In genomic region chr7:134630890-134631289, GRCh38 we compare ENCODE assay signal across 15 cellular contexts.
"Had no signal": no experiment of that assay in that cellular context is flagged by ENCODE, and none has a peak within 500 bp of the region (broad histone marks: within the 10 kb centered on the region; RNA-seq: fewer than 3 reads in every experiment).

No MANE protein-coding gene starts in this region.

- H3K4me1 Mint-ChIP-seq: WTC11 had no signal

- H3K9me3 ChIP-seq: gastroesophageal sphincter, heart right ventricle, sigmoid colon, spleen, tibial artery had no signal

- H3K4me3 Mint-ChIP-seq: activated CD4-positive, alpha-beta T cell treated with anti-CD3 and anti-CD28 coated beads for 36 hours; effector memory CD8-positive, alpha-beta T cell; natural killer cell treated with Interleukin-12 subunit alpha and Interleukin-12 subunit beta and Interleukin-15 and Interleukin-18, amount 100 ng/mL, for 72 hours; T-helper 2 cell treated with Interferon-gamma antibody and Interleukin-4, amounts not matched to agents 5 μg/mL and 100 μg/mL, for 36 hours; WTC11 had no signal

- H3K36me3 ChIP-seq: gastroesophageal sphincter, heart right ventricle, sigmoid colon, spleen, tibial artery had no signal

- H3K27ac ChIP-seq: gastroesophageal sphincter, heart right ventricle, sigmoid colon, spleen, tibial artery had no signal

- H3K9me3 Mint-ChIP-seq: activated naive CD4-positive, alpha-beta T cell treated with anti-CD3 and anti-CD28 coated beads, Interleukin-2, amount 50 U/mL, for 72 hours; effector memory CD8-positive, alpha-beta T cell; natural killer cell treated with Interleukin-12 subunit alpha and Interleukin-12 subunit beta and Interleukin-15 and Interleukin-18, amount 100 ng/mL, for 72 hours; T-helper 2 cell treated with Interferon-gamma antibody and Interleukin-4, amounts not matched to agents 5 μg/mL and 100 μg/mL, for 36 hours; WTC11 had no signal

- H3K4me3 ChIP-seq: gastroesophageal sphincter, heart right ventricle, sigmoid colon, spleen, tibial artery had no signal

- H3K4me1 ChIP-seq: gastroesophageal sphincter, sigmoid colon, tibial artery had no signal

- H3K27ac Mint-ChIP-seq: activated CD4-positive, alpha-beta T cell treated with anti-CD3 and anti-CD28 coated beads for 36 hours; effector memory CD8-positive, alpha-beta T cell; natural killer cell treated with Interleukin-12 subunit alpha and Interleukin-12 subunit beta and Interleukin-15 and Interleukin-18, amount 100 ng/mL, for 72 hours; T-helper 2 cell treated with Interferon-gamma antibody and Interleukin-4, amounts not matched to agents 5 μg/mL and 100 μg/mL, for 36 hours; WTC11 had no signal

- ATAC-seq: activated CD4-positive, alpha-beta T cell treated with anti-CD3 and anti-CD28 coated beads for 36 hours; effector memory CD8-positive, alpha-beta T cell; gastroesophageal sphincter; heart right ventricle; natural killer cell treated with Interleukin-12 subunit alpha and Interleukin-12 subunit beta and Interleukin-15 and Interleukin-18, amount 100 ng/mL, for 72 hours; WTC11 had no signal

- H3K36me3 Mint-ChIP-seq: activated naive CD4-positive, alpha-beta T cell treated with anti-CD3 and anti-CD28 coated beads, Interleukin-2, amount 50 U/mL, for 72 hours; natural killer cell treated with Interleukin-12 subunit alpha and Interleukin-12 subunit beta and Interleukin-15 and Interleukin-18, amount 100 ng/mL, for 72 hours; WTC11 had no signal

- DNase-seq: activated CD4-positive, alpha-beta T cell treated with anti-CD3 and anti-CD28 coated beads for 36 hours; activated CD4-positive, alpha-beta T cell treated with anti-CD3 and anti-CD28 coated beads, Interleukin-2, amount 50 U/mL, for 48 hours; activated gamma-delta T cell treated with Interleukin-2 at 50 U/mL for 16 hours; effector memory CD8-positive, alpha-beta T cell; heart right ventricle; mesendoderm; sigmoid colon; spleen; stimulated activated naive CD4-positive, alpha-beta T cell; tibial artery had no signal
